ENCODE assay signal across 10 cellular contexts in the genomic region with DNA sequence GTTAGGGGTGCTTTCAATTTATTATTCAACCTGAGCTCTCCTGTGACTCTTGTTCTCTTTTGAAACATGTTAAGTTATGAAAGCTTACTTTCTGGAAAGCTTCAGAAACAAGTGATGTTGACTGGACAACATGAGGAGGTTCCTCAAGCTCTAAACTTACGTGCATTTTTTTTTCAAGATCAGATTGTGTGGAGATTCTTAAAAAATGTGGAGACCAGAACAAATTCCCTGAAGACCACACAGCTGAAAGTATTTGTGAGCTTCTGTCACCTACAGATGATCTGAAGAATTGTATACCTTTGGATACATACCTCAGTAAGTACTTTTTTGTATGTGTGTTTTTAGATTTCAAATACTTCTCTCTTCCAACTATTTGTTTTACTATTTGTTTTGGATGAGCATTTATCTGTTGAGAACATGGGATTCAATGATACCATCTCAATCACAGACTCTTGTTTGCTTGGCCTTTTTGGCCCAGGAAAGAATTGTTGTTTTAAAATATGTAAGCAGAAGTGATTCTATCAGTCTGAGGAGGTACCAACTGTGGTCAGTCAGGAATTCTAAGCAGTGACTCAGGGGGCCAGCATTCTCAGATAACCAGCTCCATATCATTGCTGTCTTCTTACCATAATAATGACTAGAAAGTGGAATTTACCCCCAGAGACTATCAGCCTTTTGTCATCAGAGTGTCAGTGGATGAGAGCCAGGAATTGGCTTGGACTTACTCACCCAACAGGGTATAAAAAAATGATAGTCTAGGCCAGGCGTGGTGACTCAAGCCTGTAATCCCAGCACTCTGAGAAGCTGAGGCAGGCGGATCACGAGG. TPM values are rescaled to one million over a fixed set of nuclear protein-coding genes. Genes with fewer than 3 reads are reported as not detected.
DNase-seq lines count a peak whose midpoint lies in the region; ATAC-seq, FAIRE-seq and TF ChIP-seq lines count a peak whose summit lies in the region.
"Had no signal": no experiment of that assay in that cellular context is flagged by ENCODE, and none has a peak within 500 bp of the region (broad histone marks: within the 10 kb centered on the region; RNA-seq: fewer than 3 reads in every experiment).

No MANE protein-coding gene starts in this region.

- H3K4ac ChIP-seq in IMR-90 (ENCODE audit: low read depth, low read length) (peak overlapping the region; percentile 91; the same call in 1 of the 2 replicates), mesendoderm (ENCODE audit: low read depth, low read length) (no peak overlapping the region)

- H2BK15ac ChIP-seq in IMR-90 (ENCODE audit: low read depth, low read length) (peak overlapping the region; percentile 97), mesendoderm (replicated peaks; ENCODE audit: low read depth) (peak overlapping the region; percentile 74)

- no peak overlapping the region for H2AFZ ChIP-seq in IMR-90 (replicated peaks; ENCODE audit: low read length, poor library complexity)

- peak overlapping the region; percentile 83 for H3K23ac ChIP-seq in IMR-90 (ENCODE audit: low read depth, low read length)
- H3K23ac ChIP-seq in mesendoderm (ENCODE audit: low read length), result no peak overlapping the region

- peak overlapping the region; percentile 10; the same call in 1 of the 2 replicates for H3K4me2 ChIP-seq in IMR-90 (ENCODE audit: low read depth, low read length)
- no peak overlapping the region for H3K4me2 ChIP-seq in mesendoderm (ENCODE audit: low read length)

- H3K27me3 Mint-ChIP-seq in naive thymus-derived CD8-positive, alpha-beta T cell, result no peaks in the 10 kb centered on the region

- CTCF ChIA-PET in IMR-90 (lab: Yijun Ruan, JAX), result interaction anchor here (0.6 to 1.9 kb wide), 10 partner anchors 10 to 272 kb away, joined by 3 to 5 read pairs (median 4); a partner anchor contains a TSS

- WGBS in IMR-90 (ENCODE audit: extremely low coverage in 2 of 2, insufficient read length in 1 of 2), 2 experiments, result 0% methylated on average over 2 of the region's 4 CpGs; no CpG with 5 or more reads in 1 of the 2 experiments
- WGBS in mesendoderm (ENCODE audit: extremely low coverage, insufficient coverage, low lambda C conversion rate), result no CpG with 5 or more reads among the region's 4 CpGs

- TF ChIP-seq POLR2A in IMR-90 (IDR thresholded peaks at IDR 0.05; ENCODE audit: low read depth, low read length), result no peak

- peak overlapping the region; percentile 79 for H3K14ac ChIP-seq in IMR-90 (replicated peaks; ENCODE audit: low read depth, low read length)

- H3K4me3 Mint-ChIP-seq in naive thymus-derived CD8-positive, alpha-beta T cell, result no peak overlapping the region

- peaks cover 4% of the 10 kb centered on the region for H3K36me3 ChIP-seq in IMR-90 (ENCODE audit: control insufficient read depth, insufficient read depth, low read length)
- no peaks in the 10 kb centered on the region for H3K36me3 ChIP-seq in bronchial epithelial cell (ENCODE audit: control insufficient read depth, insufficient read depth, low read length)
- H3K36me3 ChIP-seq in mesendoderm (ENCODE audit: control insufficient read depth, insufficient read depth, low read length), result no peaks in the 10 kb centered on the region
- H3K36me3 ChIP-seq: tibial artery had no signal

- no peak for FAIRE-seq in bronchial epithelial cell (lab: Jason Lieb, UNC)

- H4K8ac ChIP-seq in IMR-90 (ENCODE audit: low read depth in 2 of 2, low read length in 2 of 2) (peak overlapping the region; percentile 81 to 96), mesendoderm (ENCODE audit: low read depth, low read length) (no peak overlapping the region)

- peak overlapping the region; percentile 84 for H4K91ac ChIP-seq in IMR-90 (ENCODE audit: insufficient read depth, low read depth, low read length)

- H3K4me1 Mint-ChIP-seq in naive thymus-derived CD8-positive, alpha-beta T cell, result peaks cover 1 to 9% (median 7%) of the 10 kb centered on the region in 4 donors

- H3K9me3 ChIP-seq in IMR-90 (ENCODE audit: control insufficient read depth, insufficient read depth, low read length), result no peaks in the 10 kb centered on the region
- H3K9me3 ChIP-seq: tibial artery had no signal

- DNase-seq in AG08395 (ENCODE audit: low spot score) (peak; percentile 88), IMR-90 (peak; percentile 100), bronchial epithelial cell (ENCODE audit: low read depth) (peak; percentile 89), mesendoderm (peak; percentile 86), SKM-1 (lab: John Stamatoyannopoulos, UW; ENCODE audit: unreplicated experiment) (no peak)
- DNase-seq in naive thymus-derived CD8-positive, alpha-beta T cell, result no peak
- DNase-seq in activated CD4-positive, alpha-beta T cell treated with anti-CD3 and anti-CD28 coated beads, Interleukin-2, amount 50 U/mL, for 48 hours, result no peak
- DNase-seq: SIG-M5 had no signal

- H2AK5ac ChIP-seq in IMR-90 (ENCODE audit: low read depth, low read length) (peak overlapping the region; percentile 72), mesendoderm (ENCODE audit: low read length) (no peak overlapping the region)

- H3K4me3 ChIP-seq in IMR-90 (ENCODE audit: insufficient read depth, low read depth, low read length) (no peak overlapping the region), bronchial epithelial cell (ENCODE audit: low read depth, low read length) (no peak overlapping the region), mesendoderm (ENCODE audit: low read length) (no peak overlapping the region)
- H3K4me3 ChIP-seq: tibial artery had no signal

- H3K4me1 ChIP-seq in IMR-90 (ENCODE audit: control insufficient read depth, insufficient read depth, low read length) (peaks cover 16% of the 10 kb centered on the region), mesendoderm (ENCODE audit: control insufficient read depth, low read depth, low read length) (peaks cover 10% of the 10 kb centered on the region)
- H3K4me1 ChIP-seq: tibial artery had no signal

- peak overlapping the region; percentile 93 for H2BK20ac ChIP-seq in IMR-90 (ENCODE audit: low read depth, low read length)

- peak overlapping the region; percentile 73 for H3K18ac ChIP-seq in IMR-90 (ENCODE audit: low read depth, low read length)
- H3K18ac ChIP-seq in mesendoderm (ENCODE audit: low read length), result peak overlapping the region; percentile 18

- in situ Hi-C loops in IMR-90 (cut with MboI; ENCODE audit: low sequenced_read_pairs), result no loop called here

- dilution Hi-C loops in IMR-90 (cut with HindIII; ENCODE audit: low sequenced_read_pairs, unreplicated experiment), result no loop called here

- TF ChIP-seq RAD21 in IMR-90 (IDR thresholded peaks at IDR 0.05; ENCODE audit: low read length), result no peak

- peak overlapping the region in 1 of 10 donors; percentile 4 for H3K27ac Mint-ChIP-seq in naive thymus-derived CD8-positive, alpha-beta T cell

- ATAC-seq in IMR-90 (ENCODE audit: low read depth) (peak; percentile 88), GM19324 (IDR thresholded peaks at IDR 0.05; ENCODE audit: low FRiP score, unreplicated experiment) (no peak)
- no peak for ATAC-seq in naive thymus-derived CD8-positive, alpha-beta T cell

- intact Hi-C loops in IMR-90 (cut with micrococcal nuclease), result loop anchor here (1.0 to 5.0 kb wide), 5 partner anchors 11 to 145 kb away; a partner anchor contains a TSS

- H3K27ac ChIP-seq in IMR-90 (ENCODE audit: insufficient read depth, low read length) (peak overlapping the region; percentile 96), mesendoderm (ENCODE audit: low read depth, low read length) (peak overlapping the region; percentile 56)

- no peak for TF ChIP-seq CTCF in IMR-90 (conservative IDR thresholded peaks at IDR 0.05; ENCODE audit: low read depth, low read length)
- TF ChIP-seq CTCF in bronchial epithelial cell (IDR thresholded peaks at IDR 0.05; ENCODE audit: insufficient read depth, low read length, severe bottlenecking), result no peak

- H3K79me1 ChIP-seq in IMR-90 (ENCODE audit: low read depth in 1 of 2, low read length in 2 of 2) (peaks cover 6 to 20% of the 10 kb centered on the region in 2 experiments; a peak in 3 of 4 replicates), mesendoderm (ENCODE audit: low read length) (no peaks in the 10 kb centered on the region)

- peak overlapping the region; percentile 84 for H2BK120ac ChIP-seq in IMR-90 (ENCODE audit: low read depth, low read length)
- H2BK120ac ChIP-seq in mesendoderm (ENCODE audit: low read depth, low read length), result no peak overlapping the region

- H2BK5ac ChIP-seq in IMR-90 (ENCODE audit: low read depth, low read length, poor library complexity, severe bottlenecking) (peak overlapping the region; percentile 96), mesendoderm (ENCODE audit: low read length) (no peak overlapping the region)

- H3K9ac ChIP-seq in IMR-90 (ENCODE audit: low read depth, low read length) (peak overlapping the region; percentile 42; the same call in 1 of the 2 replicates), mesendoderm (ENCODE audit: low read length) (no peak overlapping the region)

- H3K9me3 Mint-ChIP-seq in naive thymus-derived CD8-positive, alpha-beta T cell, result no peaks in the 10 kb centered on the region

- H3K79me2 ChIP-seq in mesendoderm (ENCODE audit: control insufficient read depth, insufficient read depth, low read length), result no peaks in the 10 kb centered on the region

- no peak overlapping the region for H2AK9ac ChIP-seq in IMR-90 (replicated peaks; ENCODE audit: low read depth, low read length, poor library complexity)

- peaks cover 3% of the 10 kb centered on the region for H3K9me1 ChIP-seq in IMR-90 (ENCODE audit: insufficient read depth, low read length)

- POLR2A ChIA-PET in IMR-90 (lab: Charles Lee; ENCODE audit: unreplicated experiment), result no interaction called here
- POLR2A ChIA-PET in naive thymus-derived CD8-positive, alpha-beta T cell (lab: Charles Lee), result interaction anchor here (0.7 to 1.5 kb wide), 6 partner anchors 10 to 88 kb away, joined by 3 to 9 read pairs (median 4); no protein-coding TSS in a partner anchor

- H4K5ac ChIP-seq in IMR-90 (ENCODE audit: low read depth, low read length), result peak overlapping the region; percentile 63
- H4K5ac ChIP-seq in mesendoderm (ENCODE audit: low read length), result no peak overlapping the region

- H3K56ac ChIP-seq in IMR-90 (ENCODE audit: extremely low read depth, insufficient read depth, low read length), result peak overlapping the region; percentile 77
- H3K56ac ChIP-seq in mesendoderm (ENCODE audit: low read length), result no peak overlapping the region

- no peaks in the 10 kb centered on the region for H4K20me1 ChIP-seq in IMR-90 (ENCODE audit: insufficient read depth, low read length)

- no TSS peak for BruUV-seq in IMR-90 (replicated peaks; lab: Mats Ljungman, UMichigan)

- H3K36me3 Mint-ChIP-seq in naive thymus-derived CD8-positive, alpha-beta T cell, result peaks cover 0 to 4% (median 0%) of the 10 kb centered on the region in 3 donors

- H3K27me3 ChIP-seq in IMR-90 (ENCODE audit: control insufficient read depth, insufficient read depth, low read length) (no peaks in the 10 kb centered on the region), bronchial epithelial cell (ENCODE audit: control insufficient read depth, insufficient read depth, low read length) (no peaks in the 10 kb centered on the region), mesendoderm (ENCODE audit: insufficient read depth, low read length, poor library complexity) (no peaks in the 10 kb centered on the region)
- H3K27me3 ChIP-seq: tibial artery had no signal

RNA-seq across cellular contexts. Expression of a gene that starts 34.4 kb away (rescaled TPM):
- 35.8 and 37.8 TPM in 2 replicates for total RNA-seq in IMR-90 (2012; rRNA removed)
- 42.7 and 43.3 TPM in 2 replicates for polyA plus RNA-seq in IMR-90 (2012; rRNA removed)
- polyA plus RNA-seq in IMR-90 (2012; cell fraction: cytosol; rRNA removed), result 34.1 and 37.4 TPM in 2 replicates
- 14.4 and 29.4 TPM in 2 replicates for polyA plus RNA-seq in IMR-90 (2012; cell fraction: nucleus; rRNA removed; ENCODE audit: low replicate concordance)
- total RNA-seq in bronchial epithelial cell, result 0.26 and 1.8 TPM in 2 replicates
- polyA plus RNA-seq in mesendoderm (2013, experiment 1 of 2), result 9.8 TPM
- 10.0 TPM for polyA plus RNA-seq in mesendoderm (2013, experiment 2 of 2)
- 1 to 10 TPM; 7.0 to 7.6 TPM for total RNA-seq in naive thymus-derived CD8-positive, alpha-beta T cell
- polyA plus RNA-seq in naive thymus-derived CD8-positive, alpha-beta T cell, result 10 to 100 TPM; 43.2 to 78.9 (median 55.3) TPM

Comparison
In these comparisons a context has a peak if more than half of its experiments do, and no peak if none do; other contexts are left out.
1. DNase-seq: peak in AG08395 (single experiment), IMR-90 (single experiment), bronchial epithelial cell (single experiment) and mesendoderm (single experiment); none in SKM-1 (single experiment), naive thymus-derived CD8-positive, alpha-beta T cell (0 of 10) and activated CD4-positive, alpha-beta T cell treated with anti-CD3 and anti-CD28 coated beads, Interleukin-2, amount 50 U/mL, for 48 hours (0 of 2).